15 cellular contexts compared by ENCODE assay signal in the genomic region with DNA sequence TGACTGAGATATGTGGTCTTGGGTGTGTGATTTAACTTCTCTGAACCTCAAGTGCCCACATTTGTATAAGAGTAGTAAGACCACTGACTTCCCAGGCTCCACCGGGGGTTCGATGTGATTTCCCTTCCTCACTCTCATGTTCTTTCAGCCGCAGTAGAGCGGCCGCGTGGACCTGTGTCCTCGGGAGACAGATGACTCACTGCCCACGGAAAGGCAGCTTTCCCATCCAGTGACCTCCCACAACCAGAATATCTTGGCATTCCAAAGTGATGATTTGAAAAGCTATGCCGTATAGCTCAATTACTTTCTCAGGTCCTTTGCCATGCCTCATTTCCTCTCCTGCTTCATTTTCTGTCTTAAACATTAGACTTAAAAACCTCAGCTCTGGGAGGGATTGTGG.
DNase-seq lines count a peak whose midpoint lies in the region; ATAC-seq and TF ChIP-seq lines count a peak whose summit lies in the region.
"Had no signal": no experiment of that assay in that cellular context is flagged by ENCODE, and none has a peak within 500 bp of the region (broad histone marks: within the 10 kb centered on the region; RNA-seq: fewer than 3 reads in every experiment).

No MANE protein-coding gene starts in this region.

- peak overlapping the region; percentile 92 for H3K27ac ChIP-seq in mesenchymal stem cell (ENCODE audit: low read length, poor library complexity, severe bottlenecking)
- H3K27ac ChIP-seq: SK-N-MC had no signal

- H3K4ac ChIP-seq in mesenchymal stem cell (ENCODE audit: low read depth in 1 of 2, low read length in 2 of 2): no peak overlapping the region

- H2BK12ac ChIP-seq in mesenchymal stem cell (ENCODE audit: low read length in 2 of 2): no peak overlapping the region

- peak; percentile 63 for DNase-seq in AG09309 (ENCODE audit: low read depth)
- DNase-seq in LHCN-M2 (ENCODE audit: low read depth): peak; percentile 89
- peak; percentile 63 for DNase-seq in chondrocyte (ENCODE audit: low spot score)
- DNase-seq in mesenchymal stem cell: peak; percentile 85
- no peak for DNase-seq in activated CD4-positive, alpha-beta T cell treated with anti-CD3 and anti-CD28 coated beads, Interleukin-2, amount 50 U/mL, for 48 hours
- DNase-seq in GM13977 (ENCODE audit: low spot score): no peak
- no peak for DNase-seq in cardiac septum (ENCODE audit: low spot score)
- DNase-seq: C1 segment of cervical spinal cord; NCI-H526 treated with DMSO at 0.1 percent for 48 hours; stimulated activated CD4-positive, alpha-beta T cell treated with anti-CD3 and anti-CD28 coated beads, Interleukin-2, amount 100 ng/mL, for 24 hours; stimulated activated naive B cell treated with anti-CD40 and anti-IgM and Interleukin-4, amounts not matched to agents 10 μg/mL and 1 μg/mL and 100 μg/mL, for 72 hours had no signal

- H3K18ac ChIP-seq in mesenchymal stem cell (ENCODE audit: low read depth in 1 of 2, low read length in 2 of 2): no peak overlapping the region

- H3K9ac ChIP-seq in mesenchymal stem cell (ENCODE audit: low read length): peak overlapping the region; percentile 58

- H4K91ac ChIP-seq in mesenchymal stem cell (ENCODE audit: low read length): no peak overlapping the region

- TF ChIP-seq CTCF in AG09309 (IDR thresholded peaks at IDR 0.05; ENCODE audit: control insufficient read depth, insufficient read depth, low read depth, low read length, missing control alignments): no peak
- no peak for TF ChIP-seq CTCF in chondrocyte (IDR thresholded peaks at IDR 0.05)
- no peak for TF ChIP-seq CTCF in GM13977 (IDR thresholded peaks at IDR 0.05; ENCODE audit: extremely low read depth, insufficient read depth, missing control alignments)

- no peak for ATAC-seq in GM21515 (IDR thresholded peaks at IDR 0.05; ENCODE audit: unreplicated experiment)
- ATAC-seq: stimulated activated naive B cell treated with anti-CD40 and anti-IgM and Interleukin-4, amounts not matched to agents 10 μg/mL and 1 μg/mL and 100 μg/mL, for 72 hours had no signal

- intact Hi-C loops in cardiac septum (cut with DNase I): no loop called here

- H2BK15ac ChIP-seq in mesenchymal stem cell (ENCODE audit: low read depth, poor library complexity, severe bottlenecking): no peak overlapping the region

- H3K4me3 ChIP-seq in AG09309 (ENCODE audit: control insufficient read depth, low read depth, low read length): no peak overlapping the region
- H3K4me3 ChIP-seq in mesenchymal stem cell (ENCODE audit: insufficient read depth in 1 of 2, low read depth in 1 of 2, low read length in 2 of 2): no peak overlapping the region
- H3K4me3 ChIP-seq: SK-N-MC had no signal

- peak overlapping the region; percentile 95 for H2AK5ac ChIP-seq in mesenchymal stem cell (ENCODE audit: low read length, severe bottlenecking)

- no peaks in the 10 kb centered on the region for H3K9me3 ChIP-seq in mesenchymal stem cell (ENCODE audit: control insufficient read depth, low read length)

- H3K27me3 ChIP-seq in mesenchymal stem cell (ENCODE audit: control insufficient read depth in 1 of 2, insufficient read depth in 1 of 2, low read length in 2 of 2): no peaks in the 10 kb centered on the region

- H3K14ac ChIP-seq in mesenchymal stem cell (ENCODE audit: low read length in 2 of 2): no peak overlapping the region

- no peaks in the 10 kb centered on the region for H3K9me3 Mint-ChIP-seq in chondrocyte (ENCODE audit: low read depth)
- H3K9me3 Mint-ChIP-seq: activated T-helper 1 cell treated with anti-CD3 and anti-CD28 coated beads, Interleukin-12 subunit alpha, Interleukin-12 subunit beta, Interleukin-2, Interleukin-4 antibody, amounts not matched to agents 30 ng/mL and 10 ng/mL and 1 ng/mL, durations not matched to agents 14 hours and 24 hours and 36 hours; central memory CD8-positive, alpha-beta T cell; stimulated activated naive B cell treated with anti-CD40 and anti-IgM and Interleukin-4, amounts not matched to agents 10 μg/mL and 1 μg/mL and 100 μg/mL, for 72 hours had no signal

- no peaks in the 10 kb centered on the region for H3K27me3 Mint-ChIP-seq in chondrocyte (ENCODE audit: low read depth)
- H3K27me3 Mint-ChIP-seq: central memory CD8-positive, alpha-beta T cell; stimulated activated naive B cell treated with anti-CD40 and anti-IgM and Interleukin-4, amounts not matched to agents 10 μg/mL and 1 μg/mL and 100 μg/mL, for 72 hours had no signal

- H3K23ac ChIP-seq in mesenchymal stem cell (ENCODE audit: low read length in 2 of 2): no peak overlapping the region

- peak overlapping the region; percentile 59 for H4K8ac ChIP-seq in mesenchymal stem cell (ENCODE audit: low read length)

- no peak overlapping the region for H2BK120ac ChIP-seq in mesenchymal stem cell (ENCODE audit: low read depth, low read length)

- no peak overlapping the region for H3K4me3 Mint-ChIP-seq in chondrocyte (ENCODE audit: unreplicated experiment)
- H3K4me3 Mint-ChIP-seq: activated T-helper 1 cell treated with anti-CD3 and anti-CD28 coated beads, Interleukin-12 subunit alpha, Interleukin-12 subunit beta, Interleukin-2, Interleukin-4 antibody, amounts not matched to agents 30 ng/mL and 10 ng/mL and 1 ng/mL, durations not matched to agents 14 hours and 24 hours and 36 hours; central memory CD8-positive, alpha-beta T cell; stimulated activated naive B cell treated with anti-CD40 and anti-IgM and Interleukin-4, amounts not matched to agents 10 μg/mL and 1 μg/mL and 100 μg/mL, for 72 hours had no signal

- peak overlapping the region; percentile 92 for H3K27ac Mint-ChIP-seq in chondrocyte (ENCODE audit: unreplicated experiment)
- H3K27ac Mint-ChIP-seq: activated T-helper 1 cell treated with anti-CD3 and anti-CD28 coated beads, Interleukin-12 subunit alpha, Interleukin-12 subunit beta, Interleukin-2, Interleukin-4 antibody, amounts not matched to agents 30 ng/mL and 10 ng/mL and 1 ng/mL, durations not matched to agents 14 hours and 24 hours and 36 hours; stimulated activated naive B cell treated with anti-CD40 and anti-IgM and Interleukin-4, amounts not matched to agents 10 μg/mL and 1 μg/mL and 100 μg/mL, for 72 hours had no signal

- peaks cover 61 to 90% of the 10 kb centered on the region in 2 experiments for H3K36me3 ChIP-seq in mesenchymal stem cell (ENCODE audit: control insufficient read depth in 1 of 2, insufficient read depth in 2 of 2, low read depth in 1 of 2, low read length in 2 of 2)

- in situ Hi-C loops in GM13977 (cut with MboI; ENCODE audit: low pct_unique_long_range_greater_than_20kb, low sequenced_read_pairs, unreplicated experiment): no loop called here

- H2BK5ac ChIP-seq in mesenchymal stem cell (ENCODE audit: low read depth, low read length, poor library complexity, severe bottlenecking): no peak overlapping the region

- H3K4me1 ChIP-seq in mesenchymal stem cell (ENCODE audit: control insufficient read depth, insufficient read depth, low read depth, low read length): peaks cover 34% of the 10 kb centered on the region

- peaks cover 49% of the 10 kb centered on the region for H3K36me3 Mint-ChIP-seq in chondrocyte (ENCODE audit: low read depth)

- 14% methylated on average over 9 of the region's 9 CpGs for WGBS in mesenchymal stem cell

- H3K79me1 ChIP-seq in mesenchymal stem cell (replicated peaks; ENCODE audit: low read length, poor library complexity, severe bottlenecking): peaks cover 11% of the 10 kb centered on the region

- peak overlapping the region; percentile 14 for H3K4me2 ChIP-seq in mesenchymal stem cell (ENCODE audit: low read length, poor library complexity, severe bottlenecking)

- H3K4me1 Mint-ChIP-seq in chondrocyte (ENCODE audit: low read depth): peaks cover 32% of the 10 kb centered on the region

- no peak overlapping the region for H2AFZ ChIP-seq in mesenchymal stem cell (ENCODE audit: low read depth, low read length)

Comparison
In these comparisons a context has a peak if more than half of its experiments do, and no peak if none do; other contexts are left out.
1. DNase-seq: peak in AG09309 (single experiment), LHCN-M2 (single experiment), chondrocyte (single experiment) and mesenchymal stem cell (single experiment); none in activated CD4-positive, alpha-beta T cell treated with anti-CD3 and anti-CD28 coated beads, Interleukin-2, amount 50 U/mL, for 48 hours (0 of 2), GM13977 (single experiment) and cardiac septum (single experiment).